ENCODE assay signal across 8 cellular contexts in genomic region chr9:111959468-111959941, GRCh38.
DNase-seq lines count a peak whose midpoint lies in the region; ATAC-seq and TF ChIP-seq lines count a peak whose summit lies in the region.

No MANE protein-coding gene starts in this region.

- H3K9ac ChIP-seq in adipocyte (ENCODE audit: low read length) = no peak overlapping the region

- no peaks in the 10 kb centered on the region for H3K27me3 ChIP-seq in adipocyte (replicated peaks; ENCODE audit: control insufficient read depth, insufficient read depth, low read length)
- no peaks in the 10 kb centered on the region for H3K27me3 ChIP-seq in kidney epithelial cell (ENCODE audit: control insufficient read depth, insufficient read depth, low read length)

- no peaks in the 10 kb centered on the region for H3K9me3 ChIP-seq in adipocyte (ENCODE audit: control insufficient read depth, low read length)

- ATAC-seq in Right ventricle myocardium inferior (peak; percentile 63), HG02981 (IDR thresholded peaks at IDR 0.05; ENCODE audit: unreplicated experiment) (no peak), GM18517 (IDR thresholded peaks at IDR 0.05; ENCODE audit: unreplicated experiment) (no peak), HG02763 (IDR thresholded peaks at IDR 0.05; ENCODE audit: unreplicated experiment) (no peak)

- no peak for TF ChIP-seq CTCF in kidney epithelial cell (IDR thresholded peaks at IDR 0.05; ENCODE audit: insufficient read depth, low read length, poor library complexity, severe bottlenecking)

- no peak for DNase-seq in Right ventricle myocardium inferior (ENCODE audit: missing footprints)
- DNase-seq in cardiac septum (ENCODE audit: low spot score) = no peak
- peak; percentile 50 for DNase-seq in adipocyte (ENCODE audit: low read depth)
- DNase-seq in kidney epithelial cell (ENCODE audit: low read depth) = peak; percentile 99
- DNase-seq in NCI-H524 treated with DMSO at 0.1 percent for 48 hours (lab: John Stamatoyannopoulos, UW) = no peak

- H3K36me3 ChIP-seq in adipocyte (ENCODE audit: control insufficient read depth, insufficient read depth, low read length, severe bottlenecking) = no peaks in the 10 kb centered on the region
- H3K36me3 ChIP-seq in kidney epithelial cell (ENCODE audit: control insufficient read depth, insufficient read depth, low read length) = no peaks in the 10 kb centered on the region

- peaks cover 28% of the 10 kb centered on the region for H3K4me1 ChIP-seq in adipocyte (ENCODE audit: control insufficient read depth, insufficient read depth, low read length)

- no peak overlapping the region for H3K4me3 ChIP-seq in adipocyte (ENCODE audit: low read length)
- no peak overlapping the region for H3K4me3 ChIP-seq in kidney epithelial cell (ENCODE audit: low read depth, low read length)

- intact Hi-C loops in Right ventricle myocardium inferior (cut with DNase I) = no loop called here
- intact Hi-C loops in cardiac septum (cut with DNase I) = loop anchor here (5.0 kb wide), 1 partner anchor 42 kb away; no protein-coding TSS in a partner anchor

Comparison
In these comparisons a context has a peak if more than half of its experiments do, and no peak if none do; other contexts are left out.
1. DNase-seq: peak in adipocyte (single experiment) and kidney epithelial cell (single experiment); none in Right ventricle myocardium inferior (single experiment), cardiac septum (single experiment) and NCI-H524 treated with DMSO at 0.1 percent for 48 hours (single experiment).